Comparison of ENCODE assay signal across 8 cellular contexts in the genomic region with DNA sequence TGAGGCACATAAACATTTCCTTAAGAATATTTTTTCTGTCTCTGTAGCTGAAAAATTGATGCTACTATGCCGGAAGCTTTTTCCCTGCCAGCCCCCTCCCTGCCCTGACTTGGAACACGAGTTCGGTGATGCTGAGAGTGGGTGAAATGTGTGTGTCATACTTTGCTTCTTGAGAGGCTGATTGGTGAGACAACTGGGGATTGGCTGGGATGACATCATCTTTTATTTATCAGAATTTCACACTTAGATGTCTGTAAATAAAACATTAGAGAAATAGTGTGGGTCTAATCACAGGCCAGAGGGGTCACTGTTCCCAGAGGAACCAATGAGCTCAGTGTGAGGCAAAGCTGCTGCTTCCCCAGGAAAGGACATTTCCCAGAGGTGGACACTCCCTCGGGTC.
"Had no signal": no experiment of that assay in that cellular context is flagged by ENCODE, and none has a peak within 500 bp of the region (broad histone marks: within the 10 kb centered on the region; RNA-seq: fewer than 3 reads in every experiment).

No MANE protein-coding gene starts in this region.

- H3K4me3 Mint-ChIP-seq: HFFc6 had no signal

- H3K4me1 ChIP-seq: HAP-1 had no signal

- DNase-seq: GM23248, GOT3, H7, HFFc6 had no signal

- ATAC-seq: HCT116 had no signal

- H3K27ac ChIP-seq: GM23248, KMS-11 had no signal

- H3K27ac Mint-ChIP-seq: HFFc6, IgD-negative memory B cell had no signal

- H3K36me3 ChIP-seq: HAP-1 had no signal

- H3K9me3 ChIP-seq: HAP-1 had no signal

- H3K4me1 Mint-ChIP-seq: IgD-negative memory B cell had no signal

- H3K4me3 ChIP-seq: GM23248, HAP-1 had no signal
